ENCODE assay signal across 1 cellular context in the genomic region with DNA sequence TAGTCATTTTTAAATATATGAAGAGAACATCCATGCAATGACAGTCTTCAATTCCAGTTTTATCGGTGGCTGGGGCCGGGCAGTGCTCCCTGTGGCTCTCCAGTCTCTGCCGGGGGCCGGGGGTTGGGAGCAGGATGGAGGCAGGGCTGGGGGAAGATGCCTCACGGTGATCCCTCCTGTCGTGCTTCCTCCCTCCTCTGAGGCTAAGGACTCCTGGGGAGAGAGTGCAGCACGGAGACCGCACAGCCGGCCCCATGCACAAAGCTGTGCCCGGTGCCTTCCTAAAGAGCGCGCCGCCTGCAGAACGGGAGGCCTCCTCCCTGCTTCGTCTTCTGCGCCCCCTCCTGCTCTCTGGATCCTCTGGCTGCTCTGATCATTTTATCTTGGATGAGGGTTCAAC.
TF ChIP-seq lines count a peak whose summit lies in the region.

No MANE protein-coding gene starts in this region.

TF ChIP-seq in IMR-90, 13 proteins besides CTCF, POLR2A, EP300 and RAD21:
- TF ChIP-seq MAZ (IDR thresholded peaks at IDR 0.05; ENCODE audit: borderline replicate concordance, low read depth, low read length) (no peak), RFX5 (IDR thresholded peaks at IDR 0.05; ENCODE audit: low read depth, low read length) (no peak)
